Comparison of ENCODE assay signal across 8 cellular contexts in the genomic region with DNA sequence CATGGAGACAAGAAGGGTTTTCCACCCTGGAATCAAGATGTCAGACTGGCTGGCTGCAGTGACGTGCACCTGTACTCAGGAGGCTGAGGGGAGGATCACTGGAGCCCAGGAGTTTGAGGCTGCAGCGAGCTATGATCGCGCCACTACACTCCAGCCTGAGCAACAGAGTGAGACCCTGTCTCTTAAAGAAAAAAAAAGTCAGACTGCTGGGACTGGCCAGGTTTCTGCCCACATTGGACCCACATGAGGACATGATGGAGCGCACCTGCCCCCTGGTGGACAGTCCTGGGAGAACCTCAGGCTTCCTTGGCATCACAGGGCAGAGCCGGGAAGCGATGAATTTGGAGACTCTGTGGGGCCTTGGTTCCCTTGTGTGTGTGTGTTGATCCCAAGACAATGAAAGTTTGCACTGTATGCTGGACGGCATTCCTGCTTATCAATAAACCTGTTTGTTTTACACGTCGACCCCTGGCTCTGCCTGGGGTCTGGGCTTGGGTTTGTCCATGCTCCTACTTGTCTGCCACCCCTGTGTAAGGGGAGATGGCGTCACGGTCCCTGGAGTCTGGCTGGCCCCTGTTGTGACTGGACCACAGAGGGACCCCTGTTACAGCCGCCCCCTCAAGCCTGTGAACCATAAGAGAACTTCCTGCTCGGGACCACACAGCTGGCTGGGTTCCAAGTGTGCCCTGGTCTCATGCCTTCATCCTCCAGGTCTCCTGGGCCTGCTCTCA. TPM values are rescaled to one million over a fixed set of nuclear protein-coding genes. Genes with fewer than 3 reads are reported as not detected.
DNase-seq lines count a peak whose midpoint lies in the region; TF ChIP-seq lines count a peak whose summit lies in the region.

No MANE protein-coding gene starts in this region.

- H3K36me3 Mint-ChIP-seq in osteocyte (ENCODE audit: unreplicated experiment): peaks cover 2% of the 10 kb centered on the region

- WGBS in thyroid gland, 2 donors: 19 to 31% methylated on average over 9 to 14 of the region's 14 CpGs

- H3K27me3 ChIP-seq in thyroid gland: no peaks in the 10 kb centered on the region

- H3K27ac ChIP-seq in thyroid gland: no peak overlapping the region

- peaks cover 19% of the 10 kb centered on the region for H3K4me1 Mint-ChIP-seq in osteocyte (ENCODE audit: unreplicated experiment)

- peak; percentile 87 for TF ChIP-seq CTCF in LNCaP clone FGC (IDR thresholded peaks at IDR 0.05; ENCODE audit: control insufficient read depth, extremely low read depth, insufficient read depth)
- peak; percentile 96 for TF ChIP-seq CTCF in osteocyte (IDR thresholded peaks at IDR 0.05)
- peak; percentile 89 to 99 (median 94) for TF ChIP-seq CTCF in thyroid gland (IDR thresholded peaks at IDR 0.05)

- no peaks in the 10 kb centered on the region for H3K9me3 ChIP-seq in thyroid gland

- intact Hi-C loops in thyroid gland (cut with DNase I): loop anchor here (2.0 kb wide), 1 partner anchor 84 kb away; no protein-coding TSS in a partner anchor

- peaks cover 23% of the 10 kb centered on the region for H3K27me3 Mint-ChIP-seq in osteocyte (ENCODE audit: unreplicated experiment)

- TF ChIP-seq POLR2A in thyroid gland (IDR thresholded peaks at IDR 0.05): no peak

- no peaks in the 10 kb centered on the region for H3K36me3 ChIP-seq in thyroid gland

- H3K4me3 ChIP-seq in LNCaP clone FGC (ENCODE audit: low read depth, low read length) (no peak overlapping the region), thyroid gland (replicated peaks in 1 of 3) (no peak overlapping the region)

- H3K27ac Mint-ChIP-seq in osteocyte (ENCODE audit: unreplicated experiment): no peak overlapping the region

- DNase-seq in NCI-H187 (lab: John Stamatoyannopoulos, UW) (peak; percentile 53 to 56), NCI-H187 treated with DMSO at 0.1 percent for 48 hours (lab: John Stamatoyannopoulos, UW) (no peak), LNCaP clone FGC (ENCODE audit: low read depth) (peak; percentile 42), SK-N-DZ (ENCODE audit: low spot score) (peak; percentile 56), activated gamma-delta T cell treated with Interleukin-2 at 50 U/mL for 16 hours (peak; percentile 87), foreskin melanocyte (peak; percentile 63), osteocyte (ENCODE audit: extremely low spot score, unreplicated experiment) (peak; percentile 95), thyroid gland (peak; percentile 89 to 92)

- H3K4me3 Mint-ChIP-seq in osteocyte (ENCODE audit: unreplicated experiment): no peak overlapping the region

- H3K4me1 ChIP-seq in thyroid gland: peaks cover 0 to 14% of the 10 kb centered on the region in 2 donors

- H3K9me3 Mint-ChIP-seq in osteocyte (ENCODE audit: unreplicated experiment): no peaks in the 10 kb centered on the region

RNA-seq across cellular contexts. Expression of gene VPS13D, which starts 20.9 kb away (rescaled TPM):
- 4.5 and 9.9 TPM in 2 replicates for polyA plus RNA-seq in SK-N-DZ (2014; cell fraction: cytosol; rRNA removed)
- 4.1 and 5.7 TPM in 2 replicates for polyA plus RNA-seq in SK-N-DZ (2014; cell fraction: nucleus; rRNA removed)
- total RNA-seq in osteocyte (41.1 and 45.3 TPM in 2 replicates), thyroid gland (100 to 1,000 TPM; 137 to 238 (median 191) TPM)

RNA-seq across cellular contexts. Expression of gene TNFRSF1B, which starts 42.1 kb away (rescaled TPM):
- not detected in 2 replicates for polyA plus RNA-seq in SK-N-DZ (2014; cell fraction: cytosol; rRNA removed)
- not detected in 2 replicates for polyA plus RNA-seq in SK-N-DZ (2014; cell fraction: nucleus; rRNA removed)
- total RNA-seq in osteocyte (3.7 and 7.4 TPM in 2 replicates), thyroid gland (10 to 100 TPM in 2 of 4 donors, 1 to 10 TPM in 2; 4.4 to 20.4 (median 9.0) TPM)
